10 cellular contexts compared by ENCODE assay signal in genomic region chr4:4861592-4862551, GRCh38. TPM values are rescaled to one million over a fixed set of nuclear protein-coding genes. Genes with fewer than 3 reads are reported as not detected.
DNase-seq lines count a peak whose midpoint lies in the region; ATAC-seq, FAIRE-seq and TF ChIP-seq lines count a peak whose summit lies in the region.
"Had no signal": no experiment of that assay in that cellular context is flagged by ENCODE, and none has a peak within 500 bp of the region (broad histone marks: within the 10 kb centered on the region; RNA-seq: fewer than 3 reads in every experiment).

No MANE protein-coding gene starts in this region.

- peaks cover 0 to 6% of the 10 kb centered on the region in 2 donors for H3K4me1 ChIP-seq in breast epithelium
- peaks cover 8% of the 10 kb centered on the region for H3K4me1 ChIP-seq in mammary epithelial cell (ENCODE audit: insufficient read depth, low read length)
- H3K4me1 ChIP-seq in astrocyte (ENCODE audit: insufficient read depth, low read length) = peaks cover 20% of the 10 kb centered on the region
- peaks cover 0 to 61% (median 50%) of the 10 kb centered on the region in 4 donors for H3K4me1 ChIP-seq in tibial artery

- H3K9me3 ChIP-seq in breast epithelium = no peaks in the 10 kb centered on the region
- peaks cover 5% of the 10 kb centered on the region for H3K9me3 ChIP-seq in mammary epithelial cell (replicated peaks; ENCODE audit: insufficient read depth, low read length)
- peaks cover 3% of the 10 kb centered on the region for H3K9me3 ChIP-seq in astrocyte (ENCODE audit: insufficient read depth, low read depth, low read length)
- no peaks in the 10 kb centered on the region for H3K9me3 ChIP-seq in tibial artery
- H3K9me3 ChIP-seq: pancreas had no signal

- FAIRE-seq in astrocyte (lab: Jason Lieb, UNC) = no peak
- FAIRE-seq: pancreas had no signal

- BruUV-seq in mammary epithelial cell (replicated peaks; lab: Mats Ljungman, UMichigan) = no TSS peak

- CTCF ChIA-PET in mammary epithelial cell (lab: Charles Lee; ENCODE audit: low non-redundant PET) = no interaction called here

- no peaks in the 10 kb centered on the region for H4K20me1 ChIP-seq in mammary epithelial cell (ENCODE audit: insufficient read depth, low read length)
- peaks cover 27% of the 10 kb centered on the region for H4K20me1 ChIP-seq in astrocyte (ENCODE audit: insufficient read depth, low read length)

- H3K4me1 Mint-ChIP-seq in astrocyte (ENCODE audit: low read depth, unreplicated experiment) = peaks cover 3% of the 10 kb centered on the region

- TF ChIP-seq POLR2A in breast epithelium (IDR thresholded peaks at IDR 0.05) = no peak

- H3K4me3 Mint-ChIP-seq in astrocyte (ENCODE audit: unreplicated experiment) = no peak overlapping the region

- in situ Hi-C loops in mammary epithelial cell (cut with MboI; ENCODE audit: low sequenced_read_pairs in 2 of 2) = loop anchor here in 1 of 2 donors (25.0 kb wide), 1 partner anchor 375 kb away; no protein-coding TSS in a partner anchor

- intact Hi-C loops in breast epithelium (cut with DNase I; ENCODE audit: low total_unique reads) = no loop called here
- intact Hi-C loops in mammary epithelial cell (cut with micrococcal nuclease) = no loop called here
- intact Hi-C loops in tibial artery (cut with DNase I; ENCODE audit: low total_unique reads) = no loop called here

- dilution Hi-C loops in mammary epithelial cell (cut with HindIII; ENCODE audit: low sequenced_read_pairs) = no loop called here

- no peak overlapping the region for H2AFZ ChIP-seq in mammary epithelial cell (ENCODE audit: low read depth, low read length)
- no peak overlapping the region for H2AFZ ChIP-seq in astrocyte (ENCODE audit: low read depth, low read length)

- DNase-seq in breast epithelium (ENCODE audit: low spot score in 2 of 2) (no peak), mammary epithelial cell (no peak), astrocyte (ENCODE audit: low read depth) (no peak), tibial artery (no peak), NCI-H2081 (lab: John Stamatoyannopoulos, UW) (no peak), RKO (ENCODE audit: low spot score) (no peak)
- DNase-seq: NCI-H510A treated with DMSO at 0.1 percent for 48 hours had no signal

- H3K4me3 ChIP-seq in breast epithelium = peak overlapping the region; percentile 69 to 92 (median 89)
- no peak overlapping the region for H3K4me3 ChIP-seq in mammary epithelial cell (replicated peaks in 1 of 3; ENCODE audit: insufficient read depth in 1 of 3, low read depth in 2 of 3, low read length in 3 of 3)
- H3K4me3 ChIP-seq in astrocyte (ENCODE audit: insufficient read depth, low read depth, low read length) = peak overlapping the region; percentile 80
- peak overlapping the region; percentile 60 to 62 for H3K4me3 ChIP-seq in tibial artery

- H3K27me3 ChIP-seq in breast epithelium = peaks cover 0 to 59% of the 10 kb centered on the region in 2 donors
- H3K27me3 ChIP-seq in mammary epithelial cell (ENCODE audit: insufficient read depth, low read length) = peaks cover 59% of the 10 kb centered on the region
- H3K27me3 ChIP-seq in astrocyte (ENCODE audit: insufficient read depth, low read length) = peaks cover 71% of the 10 kb centered on the region
- peaks cover 25% of the 10 kb centered on the region for H3K27me3 ChIP-seq in layer of hippocampus (ENCODE audit: control insufficient read depth, insufficient read depth, low read length)
- H3K27me3 ChIP-seq in tibial artery = peaks cover 0 to 89% of the 10 kb centered on the region in 2 donors

- H3K4me2 ChIP-seq in mammary epithelial cell (ENCODE audit: insufficient read depth, low read depth, low read length) = no peak overlapping the region
- H3K4me2 ChIP-seq in astrocyte (ENCODE audit: low read length) = peak overlapping the region; percentile 91

- H3K36me3 ChIP-seq in breast epithelium = no peaks in the 10 kb centered on the region
- no peaks in the 10 kb centered on the region for H3K36me3 ChIP-seq in mammary epithelial cell (ENCODE audit: insufficient read depth, low read length)
- H3K36me3 ChIP-seq in astrocyte (ENCODE audit: insufficient read depth, low read length) = no peaks in the 10 kb centered on the region
- peaks cover 0 to 6% (median 5%) of the 10 kb centered on the region in 3 donors for H3K36me3 ChIP-seq in tibial artery
- H3K36me3 ChIP-seq: pancreas had no signal

- 67% methylated on average over 31 of the region's 32 CpGs for WGBS in mammary epithelial cell (ENCODE audit: low coverage, missing lambda C conversion rate)

- H3K36me3 Mint-ChIP-seq in astrocyte (ENCODE audit: low read depth, unreplicated experiment) = peaks cover 5% of the 10 kb centered on the region

- peaks cover 80% of the 10 kb centered on the region for H3K27me3 Mint-ChIP-seq in astrocyte (ENCODE audit: low read depth, unreplicated experiment)

- H3K27ac ChIP-seq in breast epithelium (no peak overlapping the region), mammary epithelial cell (ENCODE audit: insufficient read depth, low read depth, low read length) (no peak overlapping the region), astrocyte (ENCODE audit: low read depth, low read length) (no peak overlapping the region), layer of hippocampus (ENCODE audit: low read depth, low read length) (peak overlapping the region; percentile 30), tibial artery (no peak overlapping the region)

- no peak for TF ChIP-seq CTCF in breast epithelium (IDR thresholded peaks at IDR 0.05)
- TF ChIP-seq CTCF in mammary epithelial cell (conservative IDR thresholded peaks at IDR 0.05 in 1 of 2, IDR thresholded peaks at IDR 0.05 in 1 of 2; ENCODE audit: extremely low read depth in 1 of 2, insufficient read depth in 1 of 2, low read depth in 1 of 2, low read length in 2 of 2) = no peak
- no peak for TF ChIP-seq CTCF in astrocyte (IDR thresholded peaks at IDR 0.05; ENCODE audit: insufficient read depth, low read depth, low read length)
- TF ChIP-seq CTCF in tibial artery (IDR thresholded peaks at IDR 0.05) = no peak

- H3K9ac ChIP-seq in mammary epithelial cell (ENCODE audit: insufficient read depth, low read length) (no peak overlapping the region), astrocyte (ENCODE audit: low read length) (peak overlapping the region; percentile 81)

- no peaks in the 10 kb centered on the region for H3K79me2 ChIP-seq in mammary epithelial cell (ENCODE audit: insufficient read depth, low read length)
- H3K79me2 ChIP-seq in astrocyte (ENCODE audit: insufficient read depth, low read length) = peaks cover 5% of the 10 kb centered on the region

- peaks cover 25% of the 10 kb centered on the region for H3K9me3 Mint-ChIP-seq in astrocyte (ENCODE audit: unreplicated experiment)

- peak overlapping the region; percentile 72 for H3K27ac Mint-ChIP-seq in astrocyte (ENCODE audit: unreplicated experiment)

- ATAC-seq in HG03159 (IDR thresholded peaks at IDR 0.05; ENCODE audit: unreplicated experiment) = no peak

RNA-seq across cellular contexts. Expression of gene MSX1, which starts 2.4 kb away (rescaled TPM):
- total RNA-seq in breast epithelium = 10 to 100 TPM in 1 of 3 donors, 1 to 10 TPM in 2; 5.4 to 17.9 (median 8.5) TPM
- 1 to 10 TPM in 1 of 2 donors, under 1 TPM in 1; 0.67 to 2.6 TPM for total RNA-seq in mammary epithelial cell
- 0.17 TPM for polyA plus RNA-seq in mammary epithelial cell
- not detected for polyA minus RNA-seq in mammary epithelial cell
- 0.87 and 0.91 TPM in 2 replicates for total RNA-seq in astrocyte

Comparison
In these comparisons a context has a peak if more than half of its experiments do, and no peak if none do; other contexts are left out.
1. H3K4me3 ChIP-seq: peak in breast epithelium (3 of 3), astrocyte (single experiment) and tibial artery (2 of 2); none in mammary epithelial cell (0 of 3).